In genomic region chr15:70096975-70097336, GRCh38 we compare ENCODE assay signal across 8 cellular contexts. TPM values are rescaled to one million over a fixed set of nuclear protein-coding genes. Genes with fewer than 3 reads are reported as not detected.
A peak's percentile ranks its signal among the peaks of the same experiment; 100 is the strongest.
DNase-seq lines count a peak whose midpoint lies in the region; ATAC-seq and TF ChIP-seq lines count a peak whose summit lies in the region.

No MANE protein-coding gene starts in this region.

- peaks cover 25% of the 10 kb centered on the region for H3K36me3 Mint-ChIP-seq in GM23338 (ENCODE audit: low read depth)
- H3K36me3 Mint-ChIP-seq in T-cell = peaks cover 20% of the 10 kb centered on the region

- H3K4me1 Mint-ChIP-seq in GM23338 (peaks cover 41% of the 10 kb centered on the region), T-cell (peaks cover 42 to 60% (median 58%) of the 10 kb centered on the region in 3 donors)

- TF ChIP-seq EP300 in gastroesophageal sphincter (IDR thresholded peaks at IDR 0.05) = no peak

- no peaks in the 10 kb centered on the region for H3K9me3 ChIP-seq in gastroesophageal sphincter

- H3K4me3 Mint-ChIP-seq in GM23338 (peak overlapping the region; percentile 96; the same call in 2 of the 3 replicates), T-cell (peak overlapping the region; percentile 94 to 98 (median 97))

- H3K27me3 ChIP-seq in GM23338 (ENCODE audit: insufficient read depth) (peaks cover 40% of the 10 kb centered on the region), gastroesophageal sphincter (no peaks in the 10 kb centered on the region)

- H2AFZ ChIP-seq in GM23338 = no peak overlapping the region

- peak overlapping the region; percentile 92 for H3K4me2 ChIP-seq in GM23338

- peaks cover 35% of the 10 kb centered on the region for H3K4me1 ChIP-seq in GM23338 (ENCODE audit: insufficient read depth)
- peaks cover 0 to 79% (median 60%) of the 10 kb centered on the region in 3 donors for H3K4me1 ChIP-seq in gastroesophageal sphincter

- no peak overlapping the region for H3K27ac ChIP-seq in GM23338 (ENCODE audit: low read depth)
- H3K27ac ChIP-seq in gastroesophageal sphincter = peak overlapping the region; percentile 77 to 97 (median 96)
- peak overlapping the region; percentile 38 to 99 (median 96) for H3K27ac ChIP-seq in skin epidermis

- no CpG with 5 or more reads among the region's 52 CpGs for WGBS in gastroesophageal sphincter (ENCODE audit: low coverage in 1 of 2), 2 donors

- DNase-seq in GM23338 (ENCODE audit: low spot score) = no peak
- DNase-seq in T-cell = no peak
- DNase-seq in medulla oblongata (ENCODE audit: extremely low spot score) = no peak
- DNase-seq in GF-D8 (lab: John Stamatoyannopoulos, UW) = no peak

- no peaks in the 10 kb centered on the region for H3K9me2 ChIP-seq in GM23338 (ENCODE audit: insufficient read depth)

- H3K27ac Mint-ChIP-seq in GM23338 (no peak overlapping the region), T-cell (no peak overlapping the region)

- CTCF ChIA-PET in T-cell (lab: Charles Lee) = interaction anchor here in 1 of 2 donors (0.7 to 0.8 kb wide), 2 partner anchors 74 to 117 kb away, joined by 3 to 4 read pairs; no protein-coding TSS in a partner anchor

- H3K79me2 ChIP-seq in GM23338 (replicated peaks; ENCODE audit: insufficient read depth) = peaks cover 34% of the 10 kb centered on the region

- H3K36me3 ChIP-seq in GM23338 (ENCODE audit: insufficient read depth) (no peaks in the 10 kb centered on the region), gastroesophageal sphincter (peaks cover 0 to 4% of the 10 kb centered on the region in 2 donors)

- peak overlapping the region; percentile 85 for H3K4me3 ChIP-seq in GM23338
- H3K4me3 ChIP-seq in gastroesophageal sphincter = peak overlapping the region; percentile 77 to 93
- peak overlapping the region; percentile 58 to 91 (median 86) for H3K4me3 ChIP-seq in skin epidermis

- peaks cover 3% of the 10 kb centered on the region; the same call in 1 of the 3 replicates for H3K9me3 Mint-ChIP-seq in GM23338
- no peaks in the 10 kb centered on the region for H3K9me3 Mint-ChIP-seq in T-cell

- no peak for ATAC-seq in GM23338
- peak in 2 of 4 experiments; percentile 1 to 2 for ATAC-seq in T-cell (replicated peaks in 1 of 4)
- no peak for ATAC-seq in gastroesophageal sphincter
- ATAC-seq in HG03439 (IDR thresholded peaks at IDR 0.05; ENCODE audit: unreplicated experiment) = no peak
- ATAC-seq in HG03342 (IDR thresholded peaks at IDR 0.05; ENCODE audit: unreplicated experiment) = no peak

- peaks cover 20% of the 10 kb centered on the region for H4K20me1 ChIP-seq in GM23338 (replicated peaks; ENCODE audit: insufficient read depth)

- peaks cover 7% of the 10 kb centered on the region; the same call in 1 of the 2 replicates for H3F3A ChIP-seq in GM23338 (replicated peaks; ENCODE audit: low read depth)

- H3K27me3 Mint-ChIP-seq in GM23338 (ENCODE audit: insufficient read depth, low read depth, poor library complexity) (peaks cover 44% of the 10 kb centered on the region), T-cell (peaks cover 0 to 1% of the 10 kb centered on the region in 2 donors)

- POLR2A ChIA-PET in T-cell (lab: Charles Lee) = interaction anchor here in 1 of 2 donors (0.8 kb wide), 1 partner anchor 377 kb away, joined by 4 read pairs; no protein-coding TSS in a partner anchor

- TF ChIP-seq CTCF in GM23338 (conservative IDR thresholded peaks at IDR 0.05; ENCODE audit: low read depth in 2 of 2) = no peak
- TF ChIP-seq CTCF in gastroesophageal sphincter (IDR thresholded peaks at IDR 0.05) = peak in 1 of 4 experiments; percentile 9

- no peak for TF ChIP-seq POLR2A in gastroesophageal sphincter (IDR thresholded peaks at IDR 0.05)

TF ChIP-seq in GM23338, 12 proteins besides CTCF, POLR2A, EP300 and RAD21 (continues in another document):
- no peak for TF ChIP-seq ZNF114 (CRISPR knock-in tag; IDR thresholded peaks at IDR 0.05)
- TF ChIP-seq EZH2 (IDR thresholded peaks at IDR 0.05; ENCODE audit: low read depth, unreplicated experiment) = no peak
- no peak for TF ChIP-seq ZNF462 (CRISPR knock-in tag; IDR thresholded peaks at IDR 0.05)
- TF ChIP-seq ETS1 (IDR thresholded peaks at IDR 0.05) = no peak

RNA-seq across cellular contexts. Expression of gene TLE3, which starts 0.8 kb away (rescaled TPM):
- total RNA-seq in GM23338 (2014; rRNA removed; shearing (Covaris generic)) = 55.7 and 79.5 TPM in 2 replicates
- polyA plus RNA-seq in GM23338 (2016; fragmentation: Nextera tagmentation; extraction: Ambion mirVana) = 9.2 and 10.4 TPM in 2 replicates
- total RNA-seq in T-cell (100 to 1,000 TPM in 4 of 5 donors, 10 to 100 TPM in 1; 99.2 to 174 (median 160) TPM), gastroesophageal sphincter (10 to 100 TPM; 32.4 to 81.6 (median 62.6) TPM)
